Comparison of ENCODE assay signal across 8 cellular contexts in the genomic region with DNA sequence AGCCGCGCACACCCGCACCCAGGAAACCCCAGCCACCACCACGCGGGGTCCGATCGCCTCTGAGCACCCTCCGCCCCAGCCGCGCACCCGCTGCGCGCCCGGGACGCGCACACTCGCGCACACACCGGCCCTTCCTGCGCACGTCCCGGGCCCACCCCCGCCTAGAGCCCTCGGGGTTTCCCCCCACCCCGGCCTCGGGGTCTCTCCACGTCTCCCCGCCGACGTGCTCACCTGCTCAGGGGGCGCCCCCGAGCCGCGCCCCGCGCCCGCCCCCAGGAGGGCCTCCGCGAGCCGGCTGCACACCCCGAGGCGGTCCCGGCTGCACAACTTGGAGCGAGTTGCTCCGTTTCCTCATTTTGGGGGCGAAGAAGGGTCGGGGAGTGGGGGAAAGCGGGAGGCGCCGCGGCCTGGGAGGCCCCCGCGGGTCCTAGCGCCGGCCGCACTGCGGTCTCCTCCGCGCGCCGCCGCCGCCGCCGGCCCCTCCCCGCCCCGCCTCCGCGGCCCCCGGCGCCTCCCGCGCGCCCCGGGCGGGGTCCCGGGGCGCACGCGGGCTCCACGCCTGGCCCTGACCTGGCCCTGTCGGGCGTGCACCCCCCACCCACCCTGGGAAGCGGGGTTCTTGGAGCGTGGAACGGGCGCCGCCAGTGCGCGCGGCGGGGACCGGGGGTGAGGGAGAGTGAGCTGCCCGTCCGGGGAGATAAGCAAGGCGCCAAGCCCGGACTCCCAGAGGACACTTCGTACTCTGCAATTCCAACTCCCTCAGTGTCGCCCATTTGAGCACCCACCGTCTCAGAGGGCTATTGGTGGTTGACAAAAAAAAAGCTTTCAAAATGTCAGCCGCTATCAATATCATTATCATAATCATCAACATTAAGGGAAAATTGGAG. TPM values are rescaled to one million over a fixed set of nuclear protein-coding genes. Genes with fewer than 3 reads are reported as not detected.
DNase-seq lines count a peak whose midpoint lies in the region; ATAC-seq, FAIRE-seq and TF ChIP-seq lines count a peak whose summit lies in the region.

A gene with protein sequence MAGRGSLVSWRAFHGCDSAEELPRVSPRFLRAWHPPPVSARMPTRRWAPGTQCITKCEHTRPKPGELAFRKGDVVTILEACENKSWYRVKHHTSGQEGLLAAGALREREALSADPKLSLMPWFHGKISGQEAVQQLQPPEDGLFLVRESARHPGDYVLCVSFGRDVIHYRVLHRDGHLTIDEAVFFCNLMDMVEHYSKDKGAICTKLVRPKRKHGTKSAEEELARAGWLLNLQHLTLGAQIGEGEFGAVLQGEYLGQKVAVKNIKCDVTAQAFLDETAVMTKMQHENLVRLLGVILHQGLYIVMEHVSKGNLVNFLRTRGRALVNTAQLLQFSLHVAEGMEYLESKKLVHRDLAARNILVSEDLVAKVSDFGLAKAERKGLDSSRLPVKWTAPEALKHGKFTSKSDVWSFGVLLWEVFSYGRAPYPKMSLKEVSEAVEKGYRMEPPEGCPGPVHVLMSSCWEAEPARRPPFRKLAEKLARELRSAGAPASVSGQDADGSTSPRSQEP (minus strand): TSS at position 444 of the 887 bp plus-strand sequence. CDS start 1,246 bp downstream, outside the sequence.

- POLR2A ChIA-PET in H1 (lab: Charles Lee; ENCODE audit: partially characterized antibody), result interaction anchor here (0.5 to 4.4 kb wide), 7 partner anchors 12 to 199 kb away, joined by 3 to 19 read pairs (median 3); a partner anchor contains a TSS

- no peak within 1 kb of the TSS for H3K14ac ChIP-seq in H1 (ENCODE audit: insufficient read length)

- no peaks in the 10 kb centered on the region for H3K79me1 ChIP-seq in H1 (ENCODE audit: low read depth, low read length)

- 36% methylated on average over 6 of the region's 101 CpGs; no CpG with 5 or more reads in 1 of the 2 experiments for WGBS in H1 (ENCODE audit: extremely low coverage in 1 of 2, insufficient coverage in 1 of 2, insufficient read length in 1 of 2, insufficient replicate concordance in 2 of 2, low coverage in 1 of 2, low lambda C conversion rate in 2 of 2, missing lambda C conversion rate in 1 of 2), 2 experiments
- 4 to 5% (median 5%) methylated on average over 53 to 101 of the region's 101 CpGs for WGBS in small intestine, 3 donors

- no peak for ATAC-seq in HG02759 (IDR thresholded peaks at IDR 0.05; ENCODE audit: unreplicated experiment)
- ATAC-seq in GM18502 (IDR thresholded peaks at IDR 0.05; ENCODE audit: poor library complexity, unreplicated experiment), result no peak

- no peak for TF ChIP-seq EP300 in H1 (IDR thresholded peaks at IDR 0.05; ENCODE audit: borderline replicate concordance in 1 of 2, low read depth in 2 of 2, low read length in 2 of 2)

- H3K4ac ChIP-seq in H1 (replicated peaks; ENCODE audit: insufficient read length, low read depth, low read length), result peak within 1 kb of the TSS; percentile 78

- no peaks in the 10 kb centered on the region for H3K79me2 ChIP-seq in H1 (ENCODE audit: control insufficient read depth in 1 of 2, insufficient read depth in 2 of 2, low read length in 2 of 2)

- H3K23me2 ChIP-seq in H1 (ENCODE audit: low read depth, low read length), result peaks cover 7% of the 10 kb centered on the region; the same call in 1 of the 2 replicates

- H4K20me1 ChIP-seq in H1 (replicated peaks in 1 of 2; ENCODE audit: control insufficient read depth in 1 of 2, insufficient read depth in 2 of 2, low read length in 2 of 2), result no peaks in the 10 kb centered on the region

- no peak within 1 kb of the TSS for H2BK15ac ChIP-seq in H1 (ENCODE audit: low read length)

- H3K27me3 ChIP-seq in H1 (replicated peaks in 1 of 4; ENCODE audit: control insufficient read depth in 3 of 4, extremely low read depth in 1 of 4, insufficient read depth in 3 of 4, low read length in 3 of 4) (peaks cover 0 to 17% (median 8%) of the 10 kb centered on the region in 4 experiments; a peak in 6 of 7 replicates), small intestine (ENCODE audit: control insufficient read depth in 2 of 2, insufficient read depth in 2 of 2, low read length in 2 of 2) (peaks cover 10 to 11% of the 10 kb centered on the region in 2 donors)

- FAIRE-seq in H1 (lab: Jason Lieb, UNC) (no peak), small intestine (lab: Jason Lieb, UNC) (no peak)

- TF ChIP-seq RAD21 in H1 (IDR thresholded peaks at IDR 0.05 in 1 of 2, conservative IDR thresholded peaks at IDR 0.05 in 1 of 2; ENCODE audit: low read depth in 2 of 2, low read length in 2 of 2), result no peak

- H2BK12ac ChIP-seq in H1 (ENCODE audit: low read depth, low read length), result peak within 1 kb of the TSS; percentile 80; the same call in 1 of the 2 replicates

- H3K4me1 ChIP-seq in H1 (replicated peaks in 1 of 4; ENCODE audit: control insufficient read depth in 3 of 4, insufficient read depth in 4 of 4, low read length in 3 of 4) (peaks cover 0 to 9% (median 1%) of the 10 kb centered on the region in 4 experiments; a peak in 3 of 7 replicates), small intestine (ENCODE audit: control insufficient read depth in 2 of 2, insufficient read depth in 1 of 2, low read depth in 1 of 2, low read length in 1 of 2) (no peaks in the 10 kb centered on the region)

- H2BK120ac ChIP-seq in H1 (replicated peaks; ENCODE audit: low read depth, low read length), result peak within 1 kb of the TSS; percentile 90

- H3K9ac ChIP-seq in H1 (replicated peaks in 1 of 4; ENCODE audit: extremely low read depth in 1 of 4, low read depth in 3 of 4, low read length in 3 of 4), result peak within 1 kb of the TSS in 1 of 4 experiments; percentile 71; a peak in 2 of 7 replicates

- peak within 1 kb of the TSS; percentile 39 for H3K56ac ChIP-seq in H1 (replicated peaks; ENCODE audit: insufficient read length, low read depth, low read length)

- H3K27ac ChIP-seq in H1 (ENCODE audit: low read depth, low read length) (no peak within 1 kb of the TSS), small intestine (ENCODE audit: low read depth in 1 of 2, low read length in 1 of 2) (no peak within 1 kb of the TSS)

- H3K23ac ChIP-seq in H1 (ENCODE audit: insufficient read length), result no peak within 1 kb of the TSS

- peak; percentile 74 for DNase-seq in GM13976 (ENCODE audit: low spot score)
- DNase-seq in SKM-1 treated with dmso at 0.1 percent for 144 hours (lab: John Stamatoyannopoulos, UW; ENCODE audit: unreplicated experiment), result peak; percentile 62
- DNase-seq in H1 (ENCODE audit: low read depth in 1 of 2, low spot score in 2 of 2), result peak in 1 of 2 experiments; percentile 62
- no peak for DNase-seq in small intestine
- DNase-seq in T1000 (lab: John Stamatoyannopoulos, UW), result no peak
- no peak for DNase-seq in NCI-H345 (lab: John Stamatoyannopoulos, UW)

- peak within 1 kb of the TSS; percentile 73 to 74 for H3K4me2 ChIP-seq in H1 (ENCODE audit: insufficient read depth in 1 of 2, low read depth in 2 of 2, low read length in 2 of 2)

- peaks cover 14 to 18% of the 10 kb centered on the region in 2 experiments for H3K9me3 ChIP-seq in H1 (ENCODE audit: insufficient read depth in 2 of 2, low read depth in 1 of 2, low read length in 1 of 2)
- no peaks in the 10 kb centered on the region for H3K9me3 ChIP-seq in small intestine (ENCODE audit: control insufficient read depth, low read depth)

- H4K8ac ChIP-seq in H1 (ENCODE audit: extremely low read depth, insufficient read depth, low read length), result peak within 1 kb of the TSS; percentile 88; the same call in 1 of the 2 replicates

- no peak within 1 kb of the TSS; the same call in 1 of the 2 replicates for H2AK5ac ChIP-seq in H1 (ENCODE audit: low read depth, low read length)

- peak within 1 kb of the TSS; percentile 44; the same call in 1 of the 2 replicates for H2BK5ac ChIP-seq in H1 (ENCODE audit: low read depth, low read length)

- peak within 1 kb of the TSS; percentile 90 for H3K18ac ChIP-seq in H1 (ENCODE audit: extremely low read depth, low read length)

- H3K36me3 ChIP-seq in H1 (ENCODE audit: control insufficient read depth in 2 of 4, insufficient read depth in 4 of 4, low read length in 3 of 4) (peaks cover 0 to 13% (median 3%) of the 10 kb centered on the region in 4 experiments; a peak in 2 of 8 replicates), small intestine (ENCODE audit: control insufficient read depth in 2 of 2, insufficient read depth in 2 of 2, low read length in 2 of 2) (no peaks in the 10 kb centered on the region)

- CTCF ChIA-PET in H1 (lab: Charles Lee; ENCODE audit: partially characterized antibody), result interaction anchor here (0.6 kb wide), 1 partner anchor 92 kb away, joined by 3 read pairs; no protein-coding TSS in a partner anchor

- H3K4me3 ChIP-seq in H1 (ENCODE audit: extremely low read depth in 1 of 4, insufficient read depth in 2 of 4, low read depth in 3 of 4, low read length in 4 of 4), result peak within 1 kb of the TSS; percentile 48 to 95 (median 66)
- peak within 1 kb of the TSS; percentile 43 to 62 for H3K4me3 ChIP-seq in small intestine (ENCODE audit: low read depth in 1 of 2, low read length in 2 of 2)

- H2BK20ac ChIP-seq in H1 (ENCODE audit: low read length), result 0 out of 2 replicates have a peak within 1 kb of the TSS, but pooled peaks have one; percentile 80

- in situ Hi-C loops in GM13976 (cut with MboI; ENCODE audit: low sequenced_read_pairs, unreplicated experiment), result no loop called here

- H2AFZ ChIP-seq in H1 (ENCODE audit: low read length), result no peak within 1 kb of the TSS; the same call in 1 of the 2 replicates

- no peak within 1 kb of the TSS for H4K5ac ChIP-seq in H1 (ENCODE audit: insufficient read length, low read depth, low read length)

- H4K91ac ChIP-seq in H1 (replicated peaks; ENCODE audit: insufficient read length, low read length), result peak within 1 kb of the TSS; percentile 74

- no peak for TF ChIP-seq POLR2A in H1 (IDR thresholded peaks at IDR 0.05; ENCODE audit: control extremely low read depth in 1 of 2, low read depth in 2 of 2, low read length in 2 of 2)

- no peak for TF ChIP-seq CTCF in GM13976 (IDR thresholded peaks at IDR 0.05; ENCODE audit: borderline replicate concordance, control extremely low read depth, extremely low read depth, insufficient read depth, missing control alignments)
- TF ChIP-seq CTCF in H1 (IDR thresholded peaks at IDR 0.05; ENCODE audit: control extremely low read depth in 1 of 3, insufficient read depth in 1 of 3, low read depth in 1 of 3, low read length in 3 of 3), result no peak

TF ChIP-seq in H1, 55 proteins besides CTCF, POLR2A, EP300 and RAD21 (continues in another document):
- no peak for TF ChIP-seq CHD1 (IDR thresholded peaks at IDR 0.05; ENCODE audit: low read depth, low read length)
- TF ChIP-seq KDM4A (IDR thresholded peaks at IDR 0.05; ENCODE audit: low read depth, low read length, severe bottlenecking), result peak; percentile 72

RNA-seq across cellular contexts. Expression of the gene that starts here (rescaled TPM):
- 21.4 and 21.5 TPM in 2 replicates for total RNA-seq in H1 (2021; fragmentation: NEBNext Ultra II Directional; extraction: Animal tissue kit (Norgen Biotek cat#: 25700))
- polyA plus RNA-seq in H1 (2011; rRNA removed) (20.5 and 37.8 TPM in 2 replicates), small intestine (10 to 100 TPM in 1 of 3 donors, 1 to 10 TPM in 2; 3.6 to 29.5 (median 8.9) TPM)
- 25.4 TPM for polyA plus RNA-seq in H1 (2011; cell fraction: cytosol; rRNA removed)
- 41.2 TPM for polyA plus RNA-seq in H1 (2011; cell fraction: nucleus; rRNA removed)
- 10.5 to 20.3 TPM (median 18.1 TPM) in 4 replicates for polyA plus RNA-seq in H1 (2012, experiment 1 of 2)
- polyA plus RNA-seq in H1 (2012, experiment 2 of 2), result 15.0 TPM
- polyA plus RNA-seq in H1 (2013, experiment 1 of 2), result 15.8 TPM
- polyA plus RNA-seq in H1 (2013, experiment 2 of 2), result 15.4 TPM
- polyA minus RNA-seq in H1 (2011; rRNA and poly(A)+ RNA removed), result 8.1 and 9.1 TPM in 2 replicates
- 15.0 TPM for polyA minus RNA-seq in H1 (2011; cell fraction: cytosol; rRNA and poly(A)+ RNA removed)
- 11.9 TPM for polyA minus RNA-seq in H1 (2011; cell fraction: nucleus; rRNA and poly(A)+ RNA removed)

Comparison
In these comparisons a context has a peak if more than half of its experiments do, and no peak if none do; other contexts are left out.
1. DNase-seq: peak in GM13976 (single experiment) and SKM-1 treated with dmso at 0.1 percent for 144 hours (single experiment); none in small intestine (single experiment), T1000 (single experiment) and NCI-H345 (single experiment).